In the genomic region with DNA sequence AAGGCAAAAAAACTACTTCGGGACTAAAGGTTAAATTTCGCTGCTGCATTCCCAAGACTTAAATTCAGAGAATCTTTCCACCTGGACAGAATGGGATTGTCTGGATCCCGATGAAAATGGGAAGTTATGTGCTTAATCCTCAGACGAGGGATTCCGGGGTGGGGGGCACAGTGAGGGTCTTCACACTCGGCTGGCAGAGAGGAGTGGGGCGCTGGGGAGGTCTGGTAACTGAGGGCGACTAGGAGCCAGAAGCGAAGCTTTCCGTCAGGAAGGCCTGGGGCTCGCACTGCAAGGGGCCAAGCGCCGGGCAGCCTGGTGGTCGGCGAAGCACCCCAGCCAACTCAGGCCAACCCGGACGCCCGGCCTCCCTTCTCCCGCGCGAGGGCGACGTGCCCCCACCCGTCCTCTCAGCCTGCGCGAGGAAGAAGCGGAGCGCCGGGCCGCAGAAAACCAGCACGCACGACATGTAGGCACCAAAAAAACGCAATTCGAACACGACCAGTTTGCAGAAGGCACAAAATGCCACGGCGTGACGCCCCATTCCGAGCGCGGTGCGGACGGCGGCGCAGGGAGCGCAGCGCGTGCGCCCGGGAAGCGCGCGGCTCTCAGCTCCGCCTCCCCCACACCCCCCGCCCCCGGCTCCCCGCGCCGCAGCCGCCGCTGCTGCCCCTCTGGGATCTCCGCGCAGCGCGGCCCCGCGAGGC, we compare ENCODE assay signal across 1 cellular context.
A peak's percentile ranks its signal among the peaks of the same experiment; 100 is the strongest.
TF ChIP-seq lines count a peak whose summit lies in the region.

No MANE protein-coding gene starts in this region.

TF ChIP-seq in HepG2, 621 proteins besides CTCF, POLR2A, EP300 and RAD21 (continued from another document and continues in another):
- TF ChIP-seq, protein P1, sequence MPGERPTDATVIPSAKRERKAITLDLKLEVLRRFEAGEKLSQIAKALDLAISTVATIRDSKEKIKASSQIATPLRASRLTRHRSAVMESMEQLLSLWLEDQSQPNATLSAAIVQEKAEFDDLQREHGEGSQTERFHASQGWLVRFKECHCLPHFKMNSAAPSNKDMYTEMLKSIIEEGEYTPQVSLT (CRISPR knock-in tag; IDR thresholded peaks at IDR 0.05; ENCODE audit: borderline replicate concordance, low read depth) = no peak
- TF ChIP-seq MTA3 (CRISPR knock-in tag; IDR thresholded peaks at IDR 0.05) (no peak), CBX1 (IDR thresholded peaks at IDR 0.05; ENCODE audit: low read depth) (peak; percentile 41), MEF2D (CRISPR knock-in tag; IDR thresholded peaks at IDR 0.05) (0 out of 2 replicates have a peak, but pooled peaks have one; percentile 30), ZNF562 (CRISPR knock-in tag; IDR thresholded peaks at IDR 0.05; ENCODE audit: borderline replicate concordance) (no peak), ZNF17 (CRISPR knock-in tag; IDR thresholded peaks at IDR 0.05) (no peak), ELF1 (CRISPR knock-in tag; IDR thresholded peaks at IDR 0.05) (0 out of 2 replicates have a peak, but pooled peaks have one; percentile 34), ZNF12 (CRISPR knock-in tag; IDR thresholded peaks at IDR 0.05) (0 out of 2 replicates have a peak, but pooled peaks have one; percentile 51), ZIK1 (CRISPR knock-in tag; IDR thresholded peaks at IDR 0.05; ENCODE audit: borderline replicate concordance, low read depth) (no peak), ZBTB3 (CRISPR knock-in tag; IDR thresholded peaks at IDR 0.05; ENCODE audit: borderline replicate concordance, low read depth) (no peak), YEATS2 (CRISPR knock-in tag; IDR thresholded peaks at IDR 0.05; ENCODE audit: borderline replicate concordance) (peak; percentile 49; the same call in 1 of the 2 replicates), ZNF747 (CRISPR knock-in tag; IDR thresholded peaks at IDR 0.05; ENCODE audit: borderline replicate concordance) (peak; percentile 21; the same call in 1 of the 2 replicates), ZNF781 (CRISPR knock-in tag; IDR thresholded peaks at IDR 0.05; ENCODE audit: borderline replicate concordance, not compliant biosample characterization) (peak; percentile 81), SOX13 (IDR thresholded peaks at IDR 0.05) (peak; percentile 37; the same call in 1 of the 2 replicates), SOX13 (CRISPR knock-in tag; conservative IDR thresholded peaks at IDR 0.05 in 1 of 2, IDR thresholded peaks at IDR 0.05 in 1 of 2) (0 out of 4 replicates have a peak, but pooled peaks of 1 of the 2 experiments have one; percentile 33), ZNF256 (CRISPR knock-in tag; conservative IDR thresholded peaks at IDR 0.05) (no peak), TEAD3 (CRISPR knock-in tag; optimal IDR thresholded peaks at IDR 0.05; ENCODE audit: borderline replicate concordance) (peak; percentile 47), ZNF563 (CRISPR knock-in tag; IDR thresholded peaks at IDR 0.05) (peak; percentile 36; the same call in 1 of the 2 replicates), ZNF556 (CRISPR knock-in tag; IDR thresholded peaks at IDR 0.05; ENCODE audit: borderline replicate concordance) (no peak), MEIS1 (CRISPR knock-in tag; IDR thresholded peaks at IDR 0.05; ENCODE audit: borderline replicate concordance) (no peak; the same call in 1 of the 2 replicates), ZSCAN9 (CRISPR knock-in tag; IDR thresholded peaks at IDR 0.05; ENCODE audit: borderline replicate concordance) (0 out of 2 replicates have a peak, but pooled peaks have one; percentile 43), NFATC3 (CRISPR knock-in tag; IDR thresholded peaks at IDR 0.05) (no peak), KDM5B (CRISPR knock-in tag; IDR thresholded peaks at IDR 0.05; ENCODE audit: borderline replicate concordance) (peak; percentile 87; the same call in 1 of the 2 replicates), MIXL1 (CRISPR knock-in tag; IDR thresholded peaks at IDR 0.05) (no peak), FOXC1 (CRISPR knock-in tag; IDR thresholded peaks at IDR 0.05; ENCODE audit: borderline replicate concordance) (peak; percentile 70; the same call in 1 of the 2 replicates), ZFP36L2 (CRISPR knock-in tag; IDR thresholded peaks at IDR 0.05) (no peak), ZNF558 (CRISPR knock-in tag; IDR thresholded peaks at IDR 0.05; ENCODE audit: borderline replicate concordance) (peak; percentile 89; the same call in 1 of the 2 replicates), ZC3H4 (CRISPR knock-in tag; IDR thresholded peaks at IDR 0.05; ENCODE audit: borderline replicate concordance) (no peak), ZNF629 (CRISPR knock-in tag; conservative IDR thresholded peaks at IDR 0.05) (no peak), JUND (CRISPR knock-in tag; IDR thresholded peaks at IDR 0.05) (no peak), ZNF496 (CRISPR knock-in tag; IDR thresholded peaks at IDR 0.05; ENCODE audit: insufficient replicate concordance) (no peak), SKI (IDR thresholded peaks at IDR 0.05; ENCODE audit: partially characterized antibody) (no peak), CBX2 (IDR thresholded peaks at IDR 0.05; ENCODE audit: low read depth, low read length) (no peak), CBX2 (CRISPR knock-in tag; IDR thresholded peaks at IDR 0.05; ENCODE audit: low read depth) (peak; percentile 89), JUN (CRISPR knock-in tag; IDR thresholded peaks at IDR 0.05) (no peak), ZSCAN30 (CRISPR knock-in tag; IDR thresholded peaks at IDR 0.05) (no peak), SATB2 (CRISPR knock-in tag; IDR thresholded peaks at IDR 0.05) (no peak), NRL (CRISPR knock-in tag; IDR thresholded peaks at IDR 0.05; ENCODE audit: borderline replicate concordance) (peak; percentile 73; the same call in 1 of the 2 replicates), TOE1 (CRISPR knock-in tag; IDR thresholded peaks at IDR 0.05) (no peak), AGO2 (optimal IDR thresholded peaks at IDR 0.05; ENCODE audit: low read depth, low read length) (peak; percentile 71)
- TF ChIP-seq, protein P2, sequence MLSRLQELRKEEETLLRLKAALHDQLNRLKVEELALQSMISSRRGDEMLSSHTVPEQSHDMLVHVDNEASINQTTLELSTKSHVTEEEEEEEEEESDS (CRISPR knock-in tag; IDR thresholded peaks at IDR 0.05; ENCODE audit: borderline replicate concordance) = no peak
- TF ChIP-seq, protein P3, sequence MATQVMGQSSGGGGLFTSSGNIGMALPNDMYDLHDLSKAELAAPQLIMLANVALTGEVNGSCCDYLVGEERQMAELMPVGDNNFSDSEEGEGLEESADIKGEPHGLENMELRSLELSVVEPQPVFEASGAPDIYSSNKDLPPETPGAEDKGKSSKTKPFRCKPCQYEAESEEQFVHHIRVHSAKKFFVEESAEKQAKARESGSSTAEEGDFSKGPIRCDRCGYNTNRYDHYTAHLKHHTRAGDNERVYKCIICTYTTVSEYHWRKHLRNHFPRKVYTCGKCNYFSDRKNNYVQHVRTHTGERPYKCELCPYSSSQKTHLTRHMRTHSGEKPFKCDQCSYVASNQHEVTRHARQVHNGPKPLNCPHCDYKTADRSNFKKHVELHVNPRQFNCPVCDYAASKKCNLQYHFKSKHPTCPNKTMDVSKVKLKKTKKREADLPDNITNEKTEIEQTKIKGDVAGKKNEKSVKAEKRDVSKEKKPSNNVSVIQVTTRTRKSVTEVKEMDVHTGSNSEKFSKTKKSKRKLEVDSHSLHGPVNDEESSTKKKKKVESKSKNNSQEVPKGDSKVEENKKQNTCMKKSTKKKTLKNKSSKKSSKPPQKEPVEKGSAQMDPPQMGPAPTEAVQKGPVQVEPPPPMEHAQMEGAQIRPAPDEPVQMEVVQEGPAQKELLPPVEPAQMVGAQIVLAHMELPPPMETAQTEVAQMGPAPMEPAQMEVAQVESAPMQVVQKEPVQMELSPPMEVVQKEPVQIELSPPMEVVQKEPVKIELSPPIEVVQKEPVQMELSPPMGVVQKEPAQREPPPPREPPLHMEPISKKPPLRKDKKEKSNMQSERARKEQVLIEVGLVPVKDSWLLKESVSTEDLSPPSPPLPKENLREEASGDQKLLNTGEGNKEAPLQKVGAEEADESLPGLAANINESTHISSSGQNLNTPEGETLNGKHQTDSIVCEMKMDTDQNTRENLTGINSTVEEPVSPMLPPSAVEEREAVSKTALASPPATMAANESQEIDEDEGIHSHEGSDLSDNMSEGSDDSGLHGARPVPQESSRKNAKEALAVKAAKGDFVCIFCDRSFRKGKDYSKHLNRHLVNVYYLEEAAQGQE (IDR thresholded peaks at IDR 0.05; ENCODE audit: borderline replicate concordance in 1 of 2, low read depth in 1 of 2, low read length in 2 of 2) = no peak
- TF ChIP-seq, protein P4, sequence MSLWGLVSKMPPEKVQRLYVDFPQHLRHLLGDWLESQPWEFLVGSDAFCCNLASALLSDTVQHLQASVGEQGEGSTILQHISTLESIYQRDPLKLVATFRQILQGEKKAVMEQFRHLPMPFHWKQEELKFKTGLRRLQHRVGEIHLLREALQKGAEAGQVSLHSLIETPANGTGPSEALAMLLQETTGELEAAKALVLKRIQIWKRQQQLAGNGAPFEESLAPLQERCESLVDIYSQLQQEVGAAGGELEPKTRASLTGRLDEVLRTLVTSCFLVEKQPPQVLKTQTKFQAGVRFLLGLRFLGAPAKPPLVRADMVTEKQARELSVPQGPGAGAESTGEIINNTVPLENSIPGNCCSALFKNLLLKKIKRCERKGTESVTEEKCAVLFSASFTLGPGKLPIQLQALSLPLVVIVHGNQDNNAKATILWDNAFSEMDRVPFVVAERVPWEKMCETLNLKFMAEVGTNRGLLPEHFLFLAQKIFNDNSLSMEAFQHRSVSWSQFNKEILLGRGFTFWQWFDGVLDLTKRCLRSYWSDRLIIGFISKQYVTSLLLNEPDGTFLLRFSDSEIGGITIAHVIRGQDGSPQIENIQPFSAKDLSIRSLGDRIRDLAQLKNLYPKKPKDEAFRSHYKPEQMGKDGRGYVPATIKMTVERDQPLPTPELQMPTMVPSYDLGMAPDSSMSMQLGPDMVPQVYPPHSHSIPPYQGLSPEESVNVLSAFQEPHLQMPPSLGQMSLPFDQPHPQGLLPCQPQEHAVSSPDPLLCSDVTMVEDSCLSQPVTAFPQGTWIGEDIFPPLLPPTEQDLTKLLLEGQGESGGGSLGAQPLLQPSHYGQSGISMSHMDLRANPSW (CRISPR knock-in tag; IDR thresholded peaks at IDR 0.05; ENCODE audit: borderline replicate concordance) = no peak
- TF ChIP-seq, protein P5, sequence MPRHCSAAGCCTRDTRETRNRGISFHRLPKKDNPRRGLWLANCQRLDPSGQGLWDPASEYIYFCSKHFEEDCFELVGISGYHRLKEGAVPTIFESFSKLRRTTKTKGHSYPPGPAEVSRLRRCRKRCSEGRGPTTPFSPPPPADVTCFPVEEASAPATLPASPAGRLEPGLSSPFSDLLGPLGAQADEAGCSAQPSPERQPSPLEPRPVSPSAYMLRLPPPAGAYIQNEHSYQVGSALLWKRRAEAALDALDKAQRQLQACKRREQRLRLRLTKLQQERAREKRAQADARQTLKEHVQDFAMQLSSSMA (CRISPR knock-in tag; IDR thresholded peaks at IDR 0.05) = no peak
- TF ChIP-seq, protein P6, sequence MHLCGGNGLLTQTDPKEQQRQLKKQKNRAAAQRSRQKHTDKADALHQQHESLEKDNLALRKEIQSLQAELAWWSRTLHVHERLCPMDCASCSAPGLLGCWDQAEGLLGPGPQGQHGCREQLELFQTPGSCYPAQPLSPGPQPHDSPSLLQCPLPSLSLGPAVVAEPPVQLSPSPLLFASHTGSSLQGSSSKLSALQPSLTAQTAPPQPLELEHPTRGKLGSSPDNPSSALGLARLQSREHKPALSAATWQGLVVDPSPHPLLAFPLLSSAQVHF (CRISPR knock-in tag; IDR thresholded peaks at IDR 0.05) = no peak
- TF ChIP-seq, protein P7, sequence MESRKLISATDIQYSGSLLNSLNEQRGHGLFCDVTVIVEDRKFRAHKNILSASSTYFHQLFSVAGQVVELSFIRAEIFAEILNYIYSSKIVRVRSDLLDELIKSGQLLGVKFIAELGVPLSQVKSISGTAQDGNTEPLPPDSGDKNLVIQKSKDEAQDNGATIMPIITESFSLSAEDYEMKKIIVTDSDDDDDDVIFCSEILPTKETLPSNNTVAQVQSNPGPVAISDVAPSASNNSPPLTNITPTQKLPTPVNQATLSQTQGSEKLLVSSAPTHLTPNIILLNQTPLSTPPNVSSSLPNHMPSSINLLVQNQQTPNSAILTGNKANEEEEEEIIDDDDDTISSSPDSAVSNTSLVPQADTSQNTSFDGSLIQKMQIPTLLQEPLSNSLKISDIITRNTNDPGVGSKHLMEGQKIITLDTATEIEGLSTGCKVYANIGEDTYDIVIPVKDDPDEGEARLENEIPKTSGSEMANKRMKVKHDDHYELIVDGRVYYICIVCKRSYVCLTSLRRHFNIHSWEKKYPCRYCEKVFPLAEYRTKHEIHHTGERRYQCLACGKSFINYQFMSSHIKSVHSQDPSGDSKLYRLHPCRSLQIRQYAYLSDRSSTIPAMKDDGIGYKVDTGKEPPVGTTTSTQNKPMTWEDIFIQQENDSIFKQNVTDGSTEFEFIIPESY (CRISPR knock-in tag; IDR thresholded peaks at IDR 0.05) = peak; percentile 43; the same call in 1 of the 2 replicates
- TF ChIP-seq, protein P8, sequence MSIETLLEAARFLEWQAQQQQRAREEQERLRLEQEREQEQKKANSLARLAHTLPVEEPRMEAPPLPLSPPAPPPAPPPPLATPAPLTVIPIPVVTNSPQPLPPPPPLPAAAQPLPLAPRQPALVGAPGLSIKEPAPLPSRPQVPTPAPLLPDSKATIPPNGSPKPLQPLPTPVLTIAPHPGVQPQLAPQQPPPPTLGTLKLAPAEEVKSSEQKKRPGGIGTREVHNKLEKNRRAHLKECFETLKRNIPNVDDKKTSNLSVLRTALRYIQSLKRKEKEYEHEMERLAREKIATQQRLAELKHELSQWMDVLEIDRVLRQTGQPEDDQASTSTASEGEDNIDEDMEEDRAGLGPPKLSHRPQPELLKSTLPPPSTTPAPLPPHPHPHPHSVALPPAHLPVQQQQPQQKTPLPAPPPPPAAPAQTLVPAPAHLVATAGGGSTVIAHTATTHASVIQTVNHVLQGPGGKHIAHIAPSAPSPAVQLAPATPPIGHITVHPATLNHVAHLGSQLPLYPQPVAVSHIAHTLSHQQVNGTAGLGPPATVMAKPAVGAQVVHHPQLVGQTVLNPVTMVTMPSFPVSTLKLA (IDR thresholded peaks at IDR 0.05) = no peak
- TF ChIP-seq, protein P9, sequence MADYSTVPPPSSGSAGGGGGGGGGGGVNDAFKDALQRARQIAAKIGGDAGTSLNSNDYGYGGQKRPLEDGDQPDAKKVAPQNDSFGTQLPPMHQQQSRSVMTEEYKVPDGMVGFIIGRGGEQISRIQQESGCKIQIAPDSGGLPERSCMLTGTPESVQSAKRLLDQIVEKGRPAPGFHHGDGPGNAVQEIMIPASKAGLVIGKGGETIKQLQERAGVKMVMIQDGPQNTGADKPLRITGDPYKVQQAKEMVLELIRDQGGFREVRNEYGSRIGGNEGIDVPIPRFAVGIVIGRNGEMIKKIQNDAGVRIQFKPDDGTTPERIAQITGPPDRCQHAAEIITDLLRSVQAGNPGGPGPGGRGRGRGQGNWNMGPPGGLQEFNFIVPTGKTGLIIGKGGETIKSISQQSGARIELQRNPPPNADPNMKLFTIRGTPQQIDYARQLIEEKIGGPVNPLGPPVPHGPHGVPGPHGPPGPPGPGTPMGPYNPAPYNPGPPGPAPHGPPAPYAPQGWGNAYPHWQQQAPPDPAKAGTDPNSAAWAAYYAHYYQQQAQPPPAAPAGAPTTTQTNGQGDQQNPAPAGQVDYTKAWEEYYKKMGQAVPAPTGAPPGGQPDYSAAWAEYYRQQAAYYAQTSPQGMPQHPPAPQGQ (CRISPR knock-in tag; IDR thresholded peaks at IDR 0.05; ENCODE audit: borderline replicate concordance) = no peak
